In genomic region chr2:45001629-45002385, GRCh38 we compare ENCODE assay signal across 12 cellular contexts. TPM values are rescaled to one million over a fixed set of nuclear protein-coding genes. Genes with fewer than 3 reads are reported as not detected.
DNase-seq lines count a peak whose midpoint lies in the region; ATAC-seq, FAIRE-seq and TF ChIP-seq lines count a peak whose summit lies in the region.
"Had no signal": no experiment of that assay in that cellular context is flagged by ENCODE, and none has a peak within 500 bp of the region (broad histone marks: within the 10 kb centered on the region; RNA-seq: fewer than 3 reads in every experiment).

No MANE protein-coding gene starts in this region.

- no peaks in the 10 kb centered on the region for H3K9me3 Mint-ChIP-seq in activated naive CD4-positive, alpha-beta T cell treated with anti-CD3 and anti-CD28 coated beads for 36 hours
- H3K9me3 Mint-ChIP-seq in activated naive CD4-positive, alpha-beta T cell treated with anti-CD3 and anti-CD28 coated beads, Interleukin-2, amount 10 ng/mL, durations not matched to agents 7 days and 5 days: no peaks in the 10 kb centered on the region
- peaks cover 8% of the 10 kb centered on the region for H3K9me3 Mint-ChIP-seq in astrocyte (ENCODE audit: unreplicated experiment)

- H3K4me1 Mint-ChIP-seq in activated naive CD4-positive, alpha-beta T cell treated with anti-CD3 and anti-CD28 coated beads for 36 hours (ENCODE audit: low read depth): peaks cover 27% of the 10 kb centered on the region
- H3K4me1 Mint-ChIP-seq in activated naive CD4-positive, alpha-beta T cell treated with anti-CD3 and anti-CD28 coated beads, Interleukin-2, amount 10 ng/mL, durations not matched to agents 7 days and 5 days: peaks cover 14% of the 10 kb centered on the region
- peaks cover 8% of the 10 kb centered on the region for H3K4me1 Mint-ChIP-seq in astrocyte (ENCODE audit: low read depth, unreplicated experiment)

- peak overlapping the region; percentile 48 for H3K4me3 ChIP-seq in astrocyte (ENCODE audit: insufficient read depth, low read depth, low read length)
- peak overlapping the region; percentile 40 to 50 for H3K4me3 ChIP-seq in tibial artery
- no peak overlapping the region for H3K4me3 ChIP-seq in body of pancreas

- no peak overlapping the region for H3K27ac Mint-ChIP-seq in activated naive CD4-positive, alpha-beta T cell treated with anti-CD3 and anti-CD28 coated beads for 36 hours
- H3K27ac Mint-ChIP-seq in activated naive CD4-positive, alpha-beta T cell treated with anti-CD3 and anti-CD28 coated beads, Interleukin-2, amount 10 ng/mL, durations not matched to agents 7 days and 5 days: no peak overlapping the region
- H3K27ac Mint-ChIP-seq in astrocyte (ENCODE audit: unreplicated experiment): no peak overlapping the region

- TF ChIP-seq CTCF in astrocyte (IDR thresholded peaks at IDR 0.05; ENCODE audit: insufficient read depth, low read depth, low read length) (no peak), tibial artery (IDR thresholded peaks at IDR 0.05) (no peak), body of pancreas (IDR thresholded peaks at IDR 0.05) (no peak)

- H3K27ac ChIP-seq in astrocyte (ENCODE audit: low read depth, low read length) (no peak overlapping the region), tibial artery (no peak overlapping the region), body of pancreas (no peak overlapping the region)
- H3K27ac ChIP-seq: foreskin keratinocyte had no signal

- H3K27me3 ChIP-seq in astrocyte (ENCODE audit: insufficient read depth, low read length) (peaks cover 95% of the 10 kb centered on the region), tibial artery (peaks cover 0 to 67% of the 10 kb centered on the region in 2 donors), body of pancreas (peaks cover 0 to 4% of the 10 kb centered on the region in 2 donors)

- H3K9me3 ChIP-seq in astrocyte (ENCODE audit: insufficient read depth, low read depth, low read length) (peaks cover 6% of the 10 kb centered on the region), tibial artery (no peaks in the 10 kb centered on the region), body of pancreas (no peaks in the 10 kb centered on the region)

- H3K9ac ChIP-seq in astrocyte (ENCODE audit: low read length): no peak overlapping the region

- H4K20me1 ChIP-seq in astrocyte (ENCODE audit: insufficient read depth, low read length): peaks cover 8% of the 10 kb centered on the region

- in situ Hi-C loops in KBM-7 (cut with MboI; ENCODE audit: low pct_unique_long_range_greater_than_20kb, low sequenced_read_pairs): no loop called here

- peak; percentile 9 for ATAC-seq in left lobe of liver
- no peak for ATAC-seq in body of pancreas
- ATAC-seq: SK-N-SH treated with all-trans-retinoic acid at 6 μM for 48 hours had no signal

- no peaks in the 10 kb centered on the region for H3K79me2 ChIP-seq in astrocyte (ENCODE audit: insufficient read depth, low read length)

- CTCF ChIA-PET in activated naive CD4-positive, alpha-beta T cell treated with anti-CD3 and anti-CD28 coated beads for 36 hours (lab: Charles Lee): interaction anchor here (0.5 to 0.7 kb wide), 2 partner anchors 28 to 167 kb away, joined by 3 read pairs; no protein-coding TSS in a partner anchor
- CTCF ChIA-PET in activated naive CD4-positive, alpha-beta T cell treated with anti-CD3 and anti-CD28 coated beads, Interleukin-2, amount 10 ng/mL, durations not matched to agents 7 days and 5 days (lab: Charles Lee): interaction anchor here (1.0 kb wide), 1 partner anchor 26 kb away, joined by 4 read pairs; no protein-coding TSS in a partner anchor

- H3K27me3 Mint-ChIP-seq in activated naive CD4-positive, alpha-beta T cell treated with anti-CD3 and anti-CD28 coated beads for 36 hours (ENCODE audit: low read depth): peaks cover 80% of the 10 kb centered on the region
- H3K27me3 Mint-ChIP-seq in activated naive CD4-positive, alpha-beta T cell treated with anti-CD3 and anti-CD28 coated beads, Interleukin-2, amount 10 ng/mL, durations not matched to agents 7 days and 5 days: peaks cover 100% of the 10 kb centered on the region
- peaks cover 86% of the 10 kb centered on the region for H3K27me3 Mint-ChIP-seq in astrocyte (ENCODE audit: low read depth, unreplicated experiment)

- H3K4me1 ChIP-seq in astrocyte (ENCODE audit: insufficient read depth, low read length): peaks cover 8% of the 10 kb centered on the region
- peaks cover 0 to 19% (median 12%) of the 10 kb centered on the region in 4 donors for H3K4me1 ChIP-seq in tibial artery
- H3K4me1 ChIP-seq in body of pancreas: peaks cover 16% of the 10 kb centered on the region
- H3K4me1 ChIP-seq: foreskin keratinocyte had no signal

- H3K36me3 ChIP-seq in astrocyte (ENCODE audit: insufficient read depth, low read length): no peaks in the 10 kb centered on the region
- H3K36me3 ChIP-seq in tibial artery: no peaks in the 10 kb centered on the region
- H3K36me3 ChIP-seq in body of pancreas (replicated peaks in 1 of 2; ENCODE audit: insufficient read depth in 1 of 2, low read depth in 2 of 2): no peaks in the 10 kb centered on the region

- H3K36me3 Mint-ChIP-seq in activated naive CD4-positive, alpha-beta T cell treated with anti-CD3 and anti-CD28 coated beads for 36 hours (ENCODE audit: low read depth): no peaks in the 10 kb centered on the region
- no peaks in the 10 kb centered on the region for H3K36me3 Mint-ChIP-seq in activated naive CD4-positive, alpha-beta T cell treated with anti-CD3 and anti-CD28 coated beads, Interleukin-2, amount 10 ng/mL, durations not matched to agents 7 days and 5 days
- H3K36me3 Mint-ChIP-seq in astrocyte (ENCODE audit: low read depth, unreplicated experiment): peaks cover 9% of the 10 kb centered on the region

- H3K4me3 Mint-ChIP-seq in activated naive CD4-positive, alpha-beta T cell treated with anti-CD3 and anti-CD28 coated beads for 36 hours: peak overlapping the region; percentile 55
- no peak overlapping the region for H3K4me3 Mint-ChIP-seq in activated naive CD4-positive, alpha-beta T cell treated with anti-CD3 and anti-CD28 coated beads, Interleukin-2, amount 10 ng/mL, durations not matched to agents 7 days and 5 days
- no peak overlapping the region for H3K4me3 Mint-ChIP-seq in astrocyte (ENCODE audit: unreplicated experiment)

- 25 to 31% methylated on average over 12 to 17 of the region's 17 CpGs for WGBS in body of pancreas, 2 donors

- DNase-seq in activated naive CD4-positive, alpha-beta T cell treated with anti-CD3 and anti-CD28 coated beads for 36 hours: no peak
- no peak for DNase-seq in activated naive CD4-positive, alpha-beta T cell treated with anti-CD3 and anti-CD28 coated beads, Interleukin-2, amount 10 ng/mL, durations not matched to agents 7 days and 5 days
- no peak for DNase-seq in astrocyte (ENCODE audit: low read depth)
- DNase-seq in left lobe of liver (ENCODE audit: low spot score): no peak
- no peak for DNase-seq in tibial artery
- DNase-seq in body of pancreas: no peak
- no peak for DNase-seq in KBM-7
- no peak for DNase-seq in retina
- DNase-seq: foreskin keratinocyte, NCI-H2171, occipital lobe had no signal

- intact Hi-C loops in activated naive CD4-positive, alpha-beta T cell treated with anti-CD3 and anti-CD28 coated beads for 36 hours (cut with micrococcal nuclease): no loop called here
- intact Hi-C loops in tibial artery (cut with DNase I; ENCODE audit: low total_unique reads) (no loop called here), body of pancreas (cut with DNase I) (no loop called here)

- peak overlapping the region; percentile 87 for H2AFZ ChIP-seq in astrocyte (ENCODE audit: low read depth, low read length)

- TF ChIP-seq POLR2A in body of pancreas (IDR thresholded peaks at IDR 0.05): no peak

- no peak for FAIRE-seq in astrocyte (lab: Jason Lieb, UNC)

- H3K4me2 ChIP-seq in astrocyte (ENCODE audit: low read length): peak overlapping the region; percentile 81

RNA-seq across cellular contexts. Expression of gene SIX2, which starts 7.4 kb away (rescaled TPM):
- not detected for total RNA-seq in activated naive CD4-positive, alpha-beta T cell treated with anti-CD3 and anti-CD28 coated beads for 36 hours
- total RNA-seq in astrocyte (7.4 and 10.1 TPM in 2 replicates), left lobe of liver (not detected), body of pancreas (1 to 10 TPM; 2.3 to 5.2 TPM)
- total RNA-seq: foreskin keratinocyte had no signal

Comparison
In these comparisons a context has a peak if more than half of its experiments do, and no peak if none do; other contexts are left out.
1. H3K4me3 ChIP-seq: peak in astrocyte (single experiment) and tibial artery (2 of 2); none in body of pancreas (0 of 2).